7 cellular contexts compared by ENCODE assay signal in the genomic region with DNA sequence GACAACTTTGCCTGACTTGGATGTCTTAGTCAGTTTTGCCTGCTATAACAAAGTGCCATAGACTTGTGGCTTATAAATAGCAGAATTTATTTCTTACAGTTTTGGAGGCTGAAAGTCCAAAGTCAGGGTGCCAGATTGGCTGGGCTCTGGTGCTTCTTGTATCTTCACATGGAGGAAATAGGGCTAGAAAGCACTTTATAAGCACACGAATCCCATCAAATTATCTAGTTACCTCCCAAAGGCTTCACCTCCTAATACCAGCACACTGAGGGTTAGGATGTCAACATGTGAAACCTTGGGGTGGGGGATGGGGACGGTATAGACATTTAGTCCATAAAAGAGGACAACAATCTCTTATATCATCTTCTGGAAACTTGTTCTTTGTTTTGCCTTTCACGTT.
"Had no signal": no experiment of that assay in that cellular context is flagged by ENCODE, and none has a peak within 500 bp of the region (broad histone marks: within the 10 kb centered on the region; RNA-seq: fewer than 3 reads in every experiment).

No MANE protein-coding gene starts in this region.

- H3K4me3 Mint-ChIP-seq: H9 had no signal

- DNase-seq: GM23248, GOT3, H9, HCEC 1CT, IMR-90, KG1 had no signal

- H2AFZ ChIP-seq: GM23248 had no signal

- H3K4me3 ChIP-seq: GM23248, K562 had no signal

- ATAC-seq: K562 had no signal

- H3K27ac ChIP-seq: GM23248 had no signal
